1 cellular context compared by ENCODE assay signal in genomic region chr7:73557108-73557396, GRCh38.
TF ChIP-seq lines count a peak whose summit lies in the region.

No MANE protein-coding gene starts in this region.

TF ChIP-seq in HepG2, 621 proteins besides CTCF, POLR2A, EP300 and RAD21 (continued from another document and continues in another):
- TF ChIP-seq, protein P1, sequence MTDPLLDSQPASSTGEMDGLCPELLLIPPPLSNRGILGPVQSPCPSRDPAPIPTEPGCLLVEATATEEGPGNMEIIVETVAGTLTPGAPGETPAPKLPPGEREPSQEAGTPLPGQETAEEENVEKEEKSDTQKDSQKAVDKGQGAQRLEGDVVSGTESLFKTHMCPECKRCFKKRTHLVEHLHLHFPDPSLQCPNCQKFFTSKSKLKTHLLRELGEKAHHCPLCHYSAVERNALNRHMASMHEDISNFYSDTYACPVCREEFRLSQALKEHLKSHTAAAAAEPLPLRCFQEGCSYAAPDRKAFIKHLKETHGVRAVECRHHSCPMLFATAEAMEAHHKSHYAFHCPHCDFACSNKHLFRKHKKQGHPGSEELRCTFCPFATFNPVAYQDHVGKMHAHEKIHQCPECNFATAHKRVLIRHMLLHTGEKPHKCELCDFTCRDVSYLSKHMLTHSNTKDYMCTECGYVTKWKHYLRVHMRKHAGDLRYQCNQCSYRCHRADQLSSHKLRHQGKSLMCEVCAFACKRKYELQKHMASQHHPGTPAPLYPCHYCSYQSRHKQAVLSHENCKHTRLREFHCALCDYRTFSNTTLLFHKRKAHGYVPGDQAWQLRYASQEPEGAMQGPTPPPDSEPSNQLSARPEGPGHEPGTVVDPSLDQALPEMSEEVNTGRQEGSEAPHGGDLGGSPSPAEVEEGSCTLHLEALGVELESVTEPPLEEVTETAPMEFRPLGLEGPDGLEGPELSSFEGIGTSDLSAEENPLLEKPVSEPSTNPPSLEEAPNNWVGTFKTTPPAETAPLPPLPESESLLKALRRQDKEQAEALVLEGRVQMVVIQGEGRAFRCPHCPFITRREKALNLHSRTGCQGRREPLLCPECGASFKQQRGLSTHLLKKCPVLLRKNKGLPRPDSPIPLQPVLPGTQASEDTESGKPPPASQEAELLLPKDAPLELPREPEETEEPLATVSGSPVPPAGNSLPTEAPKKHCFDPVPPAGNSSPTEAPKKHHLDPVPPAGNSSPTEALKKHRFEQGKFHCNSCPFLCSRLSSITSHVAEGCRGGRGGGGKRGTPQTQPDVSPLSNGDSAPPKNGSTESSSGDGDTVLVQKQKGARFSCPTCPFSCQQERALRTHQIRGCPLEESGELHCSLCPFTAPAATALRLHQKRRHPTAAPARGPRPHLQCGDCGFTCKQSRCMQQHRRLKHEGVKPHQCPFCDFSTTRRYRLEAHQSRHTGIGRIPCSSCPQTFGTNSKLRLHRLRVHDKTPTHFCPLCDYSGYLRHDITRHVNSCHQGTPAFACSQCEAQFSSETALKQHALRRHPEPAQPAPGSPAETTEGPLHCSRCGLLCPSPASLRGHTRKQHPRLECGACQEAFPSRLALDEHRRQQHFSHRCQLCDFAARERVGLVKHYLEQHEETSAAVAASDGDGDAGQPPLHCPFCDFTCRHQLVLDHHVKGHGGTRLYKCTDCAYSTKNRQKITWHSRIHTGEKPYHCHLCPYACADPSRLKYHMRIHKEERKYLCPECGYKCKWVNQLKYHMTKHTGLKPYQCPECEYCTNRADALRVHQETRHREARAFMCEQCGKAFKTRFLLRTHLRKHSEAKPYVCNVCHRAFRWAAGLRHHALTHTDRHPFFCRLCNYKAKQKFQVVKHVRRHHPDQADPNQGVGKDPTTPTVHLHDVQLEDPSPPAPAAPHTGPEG (CRISPR knock-in tag; IDR thresholded peaks at IDR 0.05) = no peak
- TF ChIP-seq HDAC1 (CRISPR knock-in tag; IDR thresholded peaks at IDR 0.05) (no peak; the same call in 1 of the 2 replicates), EED (CRISPR knock-in tag; IDR thresholded peaks at IDR 0.05) (no peak), HDAC6 (IDR thresholded peaks at IDR 0.05; ENCODE audit: low read depth, low read length) (no peak), CAMTA2 (CRISPR knock-in tag; IDR thresholded peaks at IDR 0.05; ENCODE audit: borderline replicate concordance) (no peak), PLRG1 (conservative IDR thresholded peaks at IDR 0.05) (no peak), MZF1 (CRISPR knock-in tag; IDR thresholded peaks at IDR 0.05; ENCODE audit: borderline replicate concordance) (no peak), SIX1 (CRISPR knock-in tag; IDR thresholded peaks at IDR 0.05; ENCODE audit: borderline replicate concordance) (no peak), ATAD3A (CRISPR knock-in tag; IDR thresholded peaks at IDR 0.05) (no peak), RARG (CRISPR knock-in tag; IDR thresholded peaks at IDR 0.05; ENCODE audit: low read depth) (no peak), FOXO1 (CRISPR knock-in tag; IDR thresholded peaks at IDR 0.05) (no peak), MED1 (CRISPR knock-in tag; IDR thresholded peaks at IDR 0.05) (0 out of 2 replicates have a peak, but pooled peaks have one; percentile 23), ZXDC (CRISPR knock-in tag; IDR thresholded peaks at IDR 0.05) (no peak), HOXD1 (CRISPR knock-in tag; IDR thresholded peaks at IDR 0.05) (no peak), NFE2L1 (CRISPR knock-in tag; IDR thresholded peaks at IDR 0.05; ENCODE audit: borderline replicate concordance) (no peak), GTF2F1 (IDR thresholded peaks at IDR 0.05; ENCODE audit: low read length) (no peak), ZNF790 (CRISPR knock-in tag; IDR thresholded peaks at IDR 0.05; ENCODE audit: borderline replicate concordance) (no peak), ZNF580 (CRISPR knock-in tag; IDR thresholded peaks at IDR 0.05; ENCODE audit: borderline replicate concordance, low read depth) (no peak), RARA (CRISPR knock-in tag; IDR thresholded peaks at IDR 0.05) (peak; percentile 16; the same call in 1 of the 2 replicates), SALL2 (CRISPR knock-in tag; IDR thresholded peaks at IDR 0.05) (no peak), NR2F1 (CRISPR knock-in tag; IDR thresholded peaks at IDR 0.05) (peak; percentile 5 to 53; a peak in 1 of 4 replicates), IRF2 (CRISPR knock-in tag; IDR thresholded peaks at IDR 0.05) (0 out of 2 replicates have a peak, but pooled peaks have one; percentile 18), ZSCAN12 (CRISPR knock-in tag; IDR thresholded peaks at IDR 0.05) (no peak), ZNF75D (CRISPR knock-in tag; IDR thresholded peaks at IDR 0.05; ENCODE audit: borderline replicate concordance) (no peak), MTF1 (CRISPR knock-in tag; IDR thresholded peaks at IDR 0.05) (no peak), ZNF563 (CRISPR knock-in tag; IDR thresholded peaks at IDR 0.05) (no peak), ARNT2 (CRISPR knock-in tag; IDR thresholded peaks at IDR 0.05; ENCODE audit: low read depth) (no peak), ZBTB46 (CRISPR knock-in tag; IDR thresholded peaks at IDR 0.05; ENCODE audit: borderline replicate concordance) (no peak), ZNF878 (CRISPR knock-in tag; IDR thresholded peaks at IDR 0.05) (no peak), ZNF772 (CRISPR knock-in tag; IDR thresholded peaks at IDR 0.05) (no peak), ZNF264 (CRISPR knock-in tag; IDR thresholded peaks at IDR 0.05) (no peak), FOXC1 (CRISPR knock-in tag; IDR thresholded peaks at IDR 0.05; ENCODE audit: borderline replicate concordance) (no peak), YY1 (IDR thresholded peaks at IDR 0.05; ENCODE audit: insufficient read depth, insufficient replicate concordance, low read depth, low read length) (no peak), BHLHE40 (IDR thresholded peaks at IDR 0.05; ENCODE audit: low read length) (no peak), ZBTB21 (CRISPR knock-in tag; IDR thresholded peaks at IDR 0.05) (no peak), HIVEP1 (CRISPR knock-in tag; IDR thresholded peaks at IDR 0.05) (no peak; the same call in 1 of the 2 replicates), BCL6 (CRISPR knock-in tag; IDR thresholded peaks at IDR 0.05) (no peak), ZNF292 (CRISPR knock-in tag; IDR thresholded peaks at IDR 0.05; ENCODE audit: borderline replicate concordance, low read depth) (no peak), ZFP82 (CRISPR knock-in tag; IDR thresholded peaks at IDR 0.05; ENCODE audit: borderline replicate concordance) (no peak; the same call in 1 of the 2 replicates), ZNF839 (CRISPR knock-in tag; IDR thresholded peaks at IDR 0.05; ENCODE audit: borderline replicate concordance) (no peak), PHF8 (CRISPR knock-in tag; IDR thresholded peaks at IDR 0.05) (no peak)
- TF ChIP-seq, protein P2, sequence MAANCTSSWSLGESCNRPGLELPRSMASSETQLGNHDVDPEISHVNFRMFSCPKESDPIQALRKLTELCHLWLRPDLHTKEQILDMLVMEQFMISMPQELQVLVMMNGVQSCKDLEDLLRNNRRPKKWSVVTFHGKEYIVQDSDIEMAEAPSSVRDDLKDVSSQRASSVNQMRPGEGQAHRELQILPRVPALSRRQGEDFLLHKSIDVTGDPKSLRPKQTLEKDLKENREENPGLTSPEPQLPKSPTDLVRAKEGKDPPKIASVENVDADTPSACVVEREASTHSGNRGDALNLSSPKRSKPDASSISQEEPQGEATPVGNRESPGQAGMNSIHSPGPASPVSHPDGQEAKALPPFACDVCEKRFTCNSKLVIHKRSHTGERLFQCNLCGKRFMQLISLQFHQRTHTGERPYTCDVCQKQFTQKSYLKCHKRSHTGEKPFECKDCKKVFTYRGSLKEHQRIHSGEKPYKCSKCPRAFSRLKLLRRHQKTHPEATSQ (CRISPR knock-in tag; IDR thresholded peaks at IDR 0.05; ENCODE audit: borderline replicate concordance) = no peak
- TF ChIP-seq, protein P3, sequence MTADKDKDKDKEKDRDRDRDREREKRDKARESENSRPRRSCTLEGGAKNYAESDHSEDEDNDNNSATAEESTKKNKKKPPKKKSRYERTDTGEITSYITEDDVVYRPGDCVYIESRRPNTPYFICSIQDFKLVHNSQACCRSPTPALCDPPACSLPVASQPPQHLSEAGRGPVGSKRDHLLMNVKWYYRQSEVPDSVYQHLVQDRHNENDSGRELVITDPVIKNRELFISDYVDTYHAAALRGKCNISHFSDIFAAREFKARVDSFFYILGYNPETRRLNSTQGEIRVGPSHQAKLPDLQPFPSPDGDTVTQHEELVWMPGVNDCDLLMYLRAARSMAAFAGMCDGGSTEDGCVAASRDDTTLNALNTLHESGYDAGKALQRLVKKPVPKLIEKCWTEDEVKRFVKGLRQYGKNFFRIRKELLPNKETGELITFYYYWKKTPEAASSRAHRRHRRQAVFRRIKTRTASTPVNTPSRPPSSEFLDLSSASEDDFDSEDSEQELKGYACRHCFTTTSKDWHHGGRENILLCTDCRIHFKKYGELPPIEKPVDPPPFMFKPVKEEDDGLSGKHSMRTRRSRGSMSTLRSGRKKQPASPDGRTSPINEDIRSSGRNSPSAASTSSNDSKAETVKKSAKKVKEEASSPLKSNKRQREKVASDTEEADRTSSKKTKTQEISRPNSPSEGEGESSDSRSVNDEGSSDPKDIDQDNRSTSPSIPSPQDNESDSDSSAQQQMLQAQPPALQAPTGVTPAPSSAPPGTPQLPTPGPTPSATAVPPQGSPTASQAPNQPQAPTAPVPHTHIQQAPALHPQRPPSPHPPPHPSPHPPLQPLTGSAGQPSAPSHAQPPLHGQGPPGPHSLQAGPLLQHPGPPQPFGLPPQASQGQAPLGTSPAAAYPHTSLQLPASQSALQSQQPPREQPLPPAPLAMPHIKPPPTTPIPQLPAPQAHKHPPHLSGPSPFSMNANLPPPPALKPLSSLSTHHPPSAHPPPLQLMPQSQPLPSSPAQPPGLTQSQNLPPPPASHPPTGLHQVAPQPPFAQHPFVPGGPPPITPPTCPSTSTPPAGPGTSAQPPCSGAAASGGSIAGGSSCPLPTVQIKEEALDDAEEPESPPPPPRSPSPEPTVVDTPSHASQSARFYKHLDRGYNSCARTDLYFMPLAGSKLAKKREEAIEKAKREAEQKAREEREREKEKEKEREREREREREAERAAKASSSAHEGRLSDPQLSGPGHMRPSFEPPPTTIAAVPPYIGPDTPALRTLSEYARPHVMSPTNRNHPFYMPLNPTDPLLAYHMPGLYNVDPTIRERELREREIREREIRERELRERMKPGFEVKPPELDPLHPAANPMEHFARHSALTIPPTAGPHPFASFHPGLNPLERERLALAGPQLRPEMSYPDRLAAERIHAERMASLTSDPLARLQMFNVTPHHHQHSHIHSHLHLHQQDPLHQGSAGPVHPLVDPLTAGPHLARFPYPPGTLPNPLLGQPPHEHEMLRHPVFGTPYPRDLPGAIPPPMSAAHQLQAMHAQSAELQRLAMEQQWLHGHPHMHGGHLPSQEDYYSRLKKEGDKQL (CRISPR knock-in tag; IDR thresholded peaks at IDR 0.05; ENCODE audit: low read depth) = no peak
- TF ChIP-seq, protein P4, sequence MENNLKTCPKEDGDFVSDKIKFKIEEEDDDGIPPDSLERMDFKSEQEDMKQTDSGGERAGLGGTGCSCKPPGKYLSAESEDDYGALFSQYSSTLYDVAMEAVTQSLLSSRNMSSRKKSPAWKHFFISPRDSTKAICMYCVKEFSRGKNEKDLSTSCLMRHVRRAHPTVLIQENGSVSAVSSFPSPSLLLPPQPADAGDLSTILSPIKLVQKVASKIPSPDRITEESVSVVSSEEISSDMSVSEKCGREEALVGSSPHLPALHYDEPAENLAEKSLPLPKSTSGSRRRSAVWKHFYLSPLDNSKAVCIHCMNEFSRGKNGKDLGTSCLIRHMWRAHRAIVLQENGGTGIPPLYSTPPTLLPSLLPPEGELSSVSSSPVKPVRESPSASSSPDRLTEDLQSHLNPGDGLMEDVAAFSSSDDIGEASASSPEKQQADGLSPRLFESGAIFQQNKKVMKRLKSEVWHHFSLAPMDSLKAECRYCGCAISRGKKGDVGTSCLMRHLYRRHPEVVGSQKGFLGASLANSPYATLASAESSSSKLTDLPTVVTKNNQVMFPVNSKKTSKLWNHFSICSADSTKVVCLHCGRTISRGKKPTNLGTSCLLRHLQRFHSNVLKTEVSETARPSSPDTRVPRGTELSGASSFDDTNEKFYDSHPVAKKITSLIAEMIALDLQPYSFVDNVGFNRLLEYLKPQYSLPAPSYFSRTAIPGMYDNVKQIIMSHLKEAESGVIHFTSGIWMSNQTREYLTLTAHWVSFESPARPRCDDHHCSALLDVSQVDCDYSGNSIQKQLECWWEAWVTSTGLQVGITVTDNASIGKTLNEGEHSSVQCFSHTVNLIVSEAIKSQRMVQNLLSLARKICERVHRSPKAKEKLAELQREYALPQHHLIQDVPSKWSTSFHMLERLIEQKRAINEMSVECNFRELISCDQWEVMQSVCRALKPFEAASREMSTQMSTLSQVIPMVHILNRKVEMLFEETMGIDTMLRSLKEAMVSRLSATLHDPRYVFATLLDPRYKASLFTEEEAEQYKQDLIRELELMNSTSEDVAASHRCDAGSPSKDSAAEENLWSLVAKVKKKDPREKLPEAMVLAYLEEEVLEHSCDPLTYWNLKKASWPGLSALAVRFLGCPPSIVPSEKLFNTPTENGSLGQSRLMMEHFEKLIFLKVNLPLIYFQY (CRISPR knock-in tag; IDR thresholded peaks at IDR 0.05; ENCODE audit: borderline replicate concordance) = peak; percentile 98
